In the genomic region with DNA sequence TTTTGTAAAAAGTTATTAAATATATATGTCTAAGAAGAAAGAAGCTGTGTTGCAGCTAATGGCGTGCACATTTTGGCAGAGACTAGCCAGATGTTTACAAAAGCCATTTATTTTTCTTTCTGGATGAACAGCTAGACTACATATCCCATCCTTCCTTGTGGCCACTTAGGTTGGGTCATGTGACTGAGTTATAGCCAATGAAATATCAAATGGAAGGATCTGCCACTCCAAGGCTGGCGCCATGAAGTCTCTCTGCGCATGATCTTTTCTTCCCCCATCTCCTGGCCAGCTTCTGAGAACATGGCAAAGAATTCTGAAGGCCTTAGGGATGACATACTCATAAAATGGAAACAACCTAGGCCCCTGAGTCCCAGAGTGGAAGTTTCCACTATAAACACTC, we compare ENCODE assay signal across 1 cellular context.
TF ChIP-seq lines count a peak whose summit lies in the region.

No MANE protein-coding gene starts in this region.

TF ChIP-seq in K562, 482 proteins besides CTCF, POLR2A, EP300 and RAD21 (continued from another document):
- TF ChIP-seq, protein P1, sequence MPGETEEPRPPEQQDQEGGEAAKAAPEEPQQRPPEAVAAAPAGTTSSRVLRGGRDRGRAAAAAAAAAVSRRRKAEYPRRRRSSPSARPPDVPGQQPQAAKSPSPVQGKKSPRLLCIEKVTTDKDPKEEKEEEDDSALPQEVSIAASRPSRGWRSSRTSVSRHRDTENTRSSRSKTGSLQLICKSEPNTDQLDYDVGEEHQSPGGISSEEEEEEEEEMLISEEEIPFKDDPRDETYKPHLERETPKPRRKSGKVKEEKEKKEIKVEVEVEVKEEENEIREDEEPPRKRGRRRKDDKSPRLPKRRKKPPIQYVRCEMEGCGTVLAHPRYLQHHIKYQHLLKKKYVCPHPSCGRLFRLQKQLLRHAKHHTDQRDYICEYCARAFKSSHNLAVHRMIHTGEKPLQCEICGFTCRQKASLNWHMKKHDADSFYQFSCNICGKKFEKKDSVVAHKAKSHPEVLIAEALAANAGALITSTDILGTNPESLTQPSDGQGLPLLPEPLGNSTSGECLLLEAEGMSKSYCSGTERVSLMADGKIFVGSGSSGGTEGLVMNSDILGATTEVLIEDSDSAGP (CRISPR knock-in tag; IDR thresholded peaks at IDR 0.05), result no peak
- peak; percentile 89 for TF ChIP-seq TOE1 (IDR thresholded peaks at IDR 0.05; ENCODE audit: borderline replicate concordance)
- TF ChIP-seq TOE1 (CRISPR knock-in tag; IDR thresholded peaks at IDR 0.05; ENCODE audit: borderline replicate concordance, low read depth), result no peak
- TF ChIP-seq HDGF (IDR thresholded peaks at IDR 0.05), result no peak
- no peak for TF ChIP-seq TAF7 (tag; IDR thresholded peaks at IDR 0.05)
- TF ChIP-seq, protein P2, sequence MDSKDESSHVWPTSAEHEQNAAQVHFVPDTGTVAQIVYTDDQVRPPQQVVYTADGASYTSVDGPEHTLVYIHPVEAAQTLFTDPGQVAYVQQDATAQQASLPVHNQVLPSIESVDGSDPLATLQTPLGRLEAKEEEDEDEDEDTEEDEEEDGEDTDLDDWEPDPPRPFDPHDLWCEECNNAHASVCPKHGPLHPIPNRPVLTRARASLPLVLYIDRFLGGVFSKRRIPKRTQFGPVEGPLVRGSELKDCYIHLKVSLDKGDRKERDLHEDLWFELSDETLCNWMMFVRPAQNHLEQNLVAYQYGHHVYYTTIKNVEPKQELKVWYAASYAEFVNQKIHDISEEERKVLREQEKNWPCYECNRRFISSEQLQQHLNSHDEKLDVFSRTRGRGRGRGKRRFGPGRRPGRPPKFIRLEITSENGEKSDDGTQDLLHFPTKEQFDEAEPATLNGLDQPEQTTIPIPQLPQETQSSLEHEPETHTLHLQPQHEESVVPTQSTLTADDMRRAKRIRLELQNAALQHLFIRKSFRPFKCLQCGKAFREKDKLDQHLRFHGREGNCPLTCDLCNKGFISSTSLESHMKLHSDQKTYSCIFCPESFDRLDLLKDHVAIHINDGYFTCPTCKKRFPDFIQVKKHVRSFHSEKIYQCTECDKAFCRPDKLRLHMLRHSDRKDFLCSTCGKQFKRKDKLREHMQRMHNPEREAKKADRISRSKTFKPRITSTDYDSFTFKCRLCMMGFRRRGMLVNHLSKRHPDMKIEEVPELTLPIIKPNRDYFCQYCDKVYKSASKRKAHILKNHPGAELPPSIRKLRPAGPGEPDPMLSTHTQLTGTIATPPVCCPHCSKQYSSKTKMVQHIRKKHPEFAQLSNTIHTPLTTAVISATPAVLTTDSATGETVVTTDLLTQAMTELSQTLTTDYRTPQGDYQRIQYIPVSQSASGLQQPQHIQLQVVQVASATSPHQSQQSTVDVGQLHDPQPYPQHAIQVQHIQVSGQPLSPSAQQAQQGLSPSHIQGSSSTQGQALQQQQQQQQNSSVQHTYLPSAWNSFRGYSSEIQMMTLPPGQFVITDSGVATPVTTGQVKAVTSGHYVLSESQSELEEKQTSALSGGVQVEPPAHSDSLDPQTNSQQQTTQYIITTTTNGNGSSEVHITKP (IDR thresholded peaks at IDR 0.05; ENCODE audit: partially characterized antibody), result no peak
- no peak for TF ChIP-seq NR1H2 (CRISPR knock-in tag; IDR thresholded peaks at IDR 0.05)
- TF ChIP-seq, protein P3, sequence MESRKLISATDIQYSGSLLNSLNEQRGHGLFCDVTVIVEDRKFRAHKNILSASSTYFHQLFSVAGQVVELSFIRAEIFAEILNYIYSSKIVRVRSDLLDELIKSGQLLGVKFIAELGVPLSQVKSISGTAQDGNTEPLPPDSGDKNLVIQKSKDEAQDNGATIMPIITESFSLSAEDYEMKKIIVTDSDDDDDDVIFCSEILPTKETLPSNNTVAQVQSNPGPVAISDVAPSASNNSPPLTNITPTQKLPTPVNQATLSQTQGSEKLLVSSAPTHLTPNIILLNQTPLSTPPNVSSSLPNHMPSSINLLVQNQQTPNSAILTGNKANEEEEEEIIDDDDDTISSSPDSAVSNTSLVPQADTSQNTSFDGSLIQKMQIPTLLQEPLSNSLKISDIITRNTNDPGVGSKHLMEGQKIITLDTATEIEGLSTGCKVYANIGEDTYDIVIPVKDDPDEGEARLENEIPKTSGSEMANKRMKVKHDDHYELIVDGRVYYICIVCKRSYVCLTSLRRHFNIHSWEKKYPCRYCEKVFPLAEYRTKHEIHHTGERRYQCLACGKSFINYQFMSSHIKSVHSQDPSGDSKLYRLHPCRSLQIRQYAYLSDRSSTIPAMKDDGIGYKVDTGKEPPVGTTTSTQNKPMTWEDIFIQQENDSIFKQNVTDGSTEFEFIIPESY (CRISPR knock-in tag; IDR thresholded peaks at IDR 0.05), result no peak
- TF ChIP-seq, protein P4, sequence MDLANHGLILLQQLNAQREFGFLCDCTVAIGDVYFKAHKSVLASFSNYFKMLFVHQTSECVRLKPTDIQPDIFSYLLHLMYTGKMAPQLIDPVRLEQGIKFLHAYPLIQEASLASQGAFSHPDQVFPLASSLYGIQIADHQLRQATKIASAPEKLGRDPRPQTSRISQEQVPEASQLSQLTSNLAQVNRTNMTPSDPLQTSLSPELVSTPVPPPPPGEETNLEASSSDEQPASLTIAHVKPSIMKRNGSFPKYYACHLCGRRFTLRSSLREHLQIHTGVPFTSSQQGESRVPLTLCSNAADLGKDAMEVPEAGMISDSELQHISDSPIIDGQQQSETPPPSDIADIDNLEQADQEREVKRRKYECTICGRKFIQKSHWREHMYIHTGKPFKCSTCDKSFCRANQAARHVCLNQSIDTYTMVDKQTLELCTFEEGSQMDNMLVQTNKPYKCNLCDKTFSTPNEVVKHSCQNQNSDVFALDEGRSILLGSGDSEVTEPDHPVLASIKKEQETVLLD (IDR thresholded peaks at IDR 0.05), result no peak
- TF ChIP-seq WHSC1 (IDR thresholded peaks at IDR 0.05; ENCODE audit: low read length), result no peak
- 0 out of 2 replicates have a peak, but pooled peaks have one; percentile 22 for TF ChIP-seq CBFA2T2 (conservative IDR thresholded peaks at IDR 0.05)
- TF ChIP-seq, protein P5, sequence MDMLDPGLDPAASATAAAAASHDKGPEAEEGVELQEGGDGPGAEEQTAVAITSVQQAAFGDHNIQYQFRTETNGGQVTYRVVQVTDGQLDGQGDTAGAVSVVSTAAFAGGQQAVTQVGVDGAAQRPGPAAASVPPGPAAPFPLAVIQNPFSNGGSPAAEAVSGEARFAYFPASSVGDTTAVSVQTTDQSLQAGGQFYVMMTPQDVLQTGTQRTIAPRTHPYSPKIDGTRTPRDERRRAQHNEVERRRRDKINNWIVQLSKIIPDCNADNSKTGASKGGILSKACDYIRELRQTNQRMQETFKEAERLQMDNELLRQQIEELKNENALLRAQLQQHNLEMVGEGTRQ (CRISPR knock-in tag; IDR thresholded peaks at IDR 0.05), result peak; percentile 87
- TF ChIP-seq ARNT (IDR thresholded peaks at IDR 0.05), result no peak
- TF ChIP-seq HLTF (IDR thresholded peaks at IDR 0.05), result no peak
- no peak for TF ChIP-seq YY1 (IDR thresholded peaks at IDR 0.05; ENCODE audit: borderline replicate concordance in 1 of 3, control insufficient read depth in 1 of 3, extremely low read depth in 1 of 3, insufficient read depth in 3 of 3, insufficient read length in 1 of 3, insufficient replicate concordance in 2 of 3, low read depth in 1 of 3, low read length in 2 of 3)
- TF ChIP-seq ZNF589 (CRISPR knock-in tag; IDR thresholded peaks at IDR 0.05; ENCODE audit: low read depth), result no peak
- TF ChIP-seq KAT2B (IDR thresholded peaks at IDR 0.05; ENCODE audit: low read depth, low read length), result no peak
- TF ChIP-seq, protein P6, sequence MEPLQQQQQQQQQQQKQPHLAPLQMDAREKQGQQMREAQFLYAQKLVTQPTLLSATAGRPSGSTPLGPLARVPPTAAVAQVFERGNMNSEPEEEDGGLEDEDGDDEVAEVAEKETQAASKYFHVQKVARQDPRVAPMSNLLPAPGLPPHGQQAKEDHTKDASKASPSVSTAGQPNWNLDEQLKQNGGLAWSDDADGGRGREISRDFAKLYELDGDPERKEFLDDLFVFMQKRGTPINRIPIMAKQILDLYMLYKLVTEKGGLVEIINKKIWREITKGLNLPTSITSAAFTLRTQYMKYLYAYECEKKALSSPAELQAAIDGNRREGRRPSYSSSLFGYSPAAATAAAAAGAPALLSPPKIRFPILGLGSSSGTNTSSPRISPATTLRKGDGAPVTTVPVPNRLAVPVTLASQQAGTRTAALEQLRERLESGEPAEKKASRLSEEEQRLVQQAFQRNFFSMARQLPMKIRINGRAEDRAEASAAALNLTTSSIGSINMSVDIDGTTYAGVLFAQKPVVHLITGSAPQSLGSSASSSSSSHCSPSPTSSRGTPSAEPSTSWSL (CRISPR knock-in tag; IDR thresholded peaks at IDR 0.05; ENCODE audit: borderline replicate concordance), result no peak
- no peak for TF ChIP-seq SREBF1 (IDR thresholded peaks at IDR 0.05; ENCODE audit: borderline replicate concordance, low read depth, low read length)
- TF ChIP-seq ZNF316 (IDR thresholded peaks at IDR 0.05), result no peak
- TF ChIP-seq SIX5 (IDR thresholded peaks at IDR 0.05; ENCODE audit: borderline replicate concordance in 1 of 2, insufficient read depth in 1 of 2, low read depth in 1 of 2, low read length in 2 of 2), result no peak; a peak in 1 of 4 replicates
- TF ChIP-seq, protein P7, sequence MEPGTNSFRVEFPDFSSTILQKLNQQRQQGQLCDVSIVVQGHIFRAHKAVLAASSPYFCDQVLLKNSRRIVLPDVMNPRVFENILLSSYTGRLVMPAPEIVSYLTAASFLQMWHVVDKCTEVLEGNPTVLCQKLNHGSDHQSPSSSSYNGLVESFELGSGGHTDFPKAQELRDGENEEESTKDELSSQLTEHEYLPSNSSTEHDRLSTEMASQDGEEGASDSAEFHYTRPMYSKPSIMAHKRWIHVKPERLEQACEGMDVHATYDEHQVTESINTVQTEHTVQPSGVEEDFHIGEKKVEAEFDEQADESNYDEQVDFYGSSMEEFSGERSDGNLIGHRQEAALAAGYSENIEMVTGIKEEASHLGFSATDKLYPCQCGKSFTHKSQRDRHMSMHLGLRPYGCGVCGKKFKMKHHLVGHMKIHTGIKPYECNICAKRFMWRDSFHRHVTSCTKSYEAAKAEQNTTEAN (CRISPR knock-in tag; IDR thresholded peaks at IDR 0.05), result no peak
- no peak for TF ChIP-seq ZNF778 (CRISPR knock-in tag; IDR thresholded peaks at IDR 0.05)
- no peak for TF ChIP-seq SIN3A (IDR thresholded peaks at IDR 0.05; ENCODE audit: borderline replicate concordance in 2 of 2, control insufficient read depth in 1 of 2, low read depth in 2 of 2, low read length in 2 of 2)
- no peak for TF ChIP-seq ZNF696 (CRISPR knock-in tag; conservative IDR thresholded peaks at IDR 0.05)
- no peak for TF ChIP-seq ZNF507 (tag; conservative IDR thresholded peaks at IDR 0.05)
